In the genomic region with DNA sequence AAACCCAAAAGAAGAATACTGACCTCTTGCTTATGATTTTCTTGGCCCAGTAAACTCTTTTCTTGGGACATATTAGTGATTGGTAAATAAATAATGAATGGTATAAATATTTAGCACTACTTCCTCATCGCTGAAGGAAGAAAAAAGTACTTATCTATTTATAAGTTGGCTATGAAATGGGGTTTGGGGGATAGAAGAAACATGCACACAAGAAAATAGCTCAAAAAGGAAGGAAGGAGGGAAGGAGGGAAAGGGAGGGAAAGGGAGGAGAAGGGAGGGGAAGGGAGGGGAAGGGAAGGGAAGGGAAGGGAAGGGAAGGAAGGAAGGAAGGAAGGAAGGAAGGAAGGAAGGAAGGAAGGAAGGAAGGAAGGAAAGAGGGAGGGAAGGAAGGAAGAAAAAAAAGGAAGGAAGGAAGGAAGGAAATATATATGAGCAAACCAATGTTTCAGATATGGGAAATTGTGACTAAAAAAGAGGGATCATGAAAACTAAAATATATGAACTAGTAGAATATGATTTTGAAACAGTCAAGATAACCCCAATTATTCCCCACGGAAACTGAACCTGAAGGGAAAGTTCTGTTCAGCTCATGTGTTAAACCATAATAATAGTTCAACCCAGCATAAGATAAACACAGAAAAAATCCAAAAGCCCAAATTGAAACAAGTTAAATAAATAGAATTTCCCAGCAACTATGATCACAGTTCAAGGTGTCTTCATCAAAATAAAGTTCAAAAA, we compare ENCODE assay signal across 18 cellular contexts.
DNase-seq lines count a peak whose midpoint lies in the region; ATAC-seq and TF ChIP-seq lines count a peak whose summit lies in the region.
"Had no signal": no experiment of that assay in that cellular context is flagged by ENCODE, and none has a peak within 500 bp of the region (broad histone marks: within the 10 kb centered on the region; RNA-seq: fewer than 3 reads in every experiment).

No MANE protein-coding gene starts in this region.

- WGBS in right lobe of liver (ENCODE audit: insufficient coverage, low coverage, low lambda C conversion rate, missing lambda C conversion rate): 37% methylated on average over 2 of the region's 2 CpGs

- H3K4me3 ChIP-seq in right lobe of liver: no peak overlapping the region
- H3K4me3 ChIP-seq: BLaER1, GM12878, GM23338 had no signal

- peaks cover 0 to 40% (median 9%) of the 10 kb centered on the region in 4 donors for H3K4me1 ChIP-seq in right lobe of liver
- H3K4me1 ChIP-seq: BLaER1, Caco-2 had no signal

- H3K36me3 ChIP-seq in right lobe of liver: no peaks in the 10 kb centered on the region
- H3K36me3 ChIP-seq: BLaER1 had no signal

- ATAC-seq in left lobe of liver (peak; percentile 64), right lobe of liver (peak; percentile 59 to 69 (median 64)), GM21360 (IDR thresholded peaks at IDR 0.05; ENCODE audit: unreplicated experiment) (no peak)
- ATAC-seq: CD8-positive, alpha-beta T cell; GM12878; GM23338 had no signal

- H3K27ac ChIP-seq in right lobe of liver: peak overlapping the region; percentile 8 to 41 (median 22)
- H3K27ac ChIP-seq: BLaER1, C4-2B had no signal

- H3K27me3 ChIP-seq in right lobe of liver: no peaks in the 10 kb centered on the region
- H3K27me3 ChIP-seq: BLaER1 had no signal

- no peak for TF ChIP-seq CTCF in right lobe of liver (IDR thresholded peaks at IDR 0.05)

- DNase-seq in NCI-H69 (lab: John Stamatoyannopoulos, UW) (peak; percentile 53), left lobe of liver (ENCODE audit: low spot score) (no peak), right lobe of liver (no peak), NCI-H774 (lab: John Stamatoyannopoulos, UW) (no peak), posterior vena cava (ENCODE audit: low spot score) (no peak)
- DNase-seq: Caco-2; CD4-positive, CD25-positive, alpha-beta regulatory T cell; CD8-positive, alpha-beta T cell; DMS 273 treated with DMSO at 0.1 percent for 48 hours; DMS79; EL; GDM1; HCEC 1CT had no signal

- intact Hi-C loops in right lobe of liver (cut with DNase I): no loop called here
- intact Hi-C loops in posterior vena cava (cut with DNase I): no loop called here

- no peaks in the 10 kb centered on the region for H3K9me3 ChIP-seq in right lobe of liver
- H3K9me3 ChIP-seq: BLaER1, Caco-2 had no signal

- TF ChIP-seq POLR2A in right lobe of liver (IDR thresholded peaks at IDR 0.05): no peak
